Comparison of ENCODE assay signal across 2 cellular contexts in the genomic region with DNA sequence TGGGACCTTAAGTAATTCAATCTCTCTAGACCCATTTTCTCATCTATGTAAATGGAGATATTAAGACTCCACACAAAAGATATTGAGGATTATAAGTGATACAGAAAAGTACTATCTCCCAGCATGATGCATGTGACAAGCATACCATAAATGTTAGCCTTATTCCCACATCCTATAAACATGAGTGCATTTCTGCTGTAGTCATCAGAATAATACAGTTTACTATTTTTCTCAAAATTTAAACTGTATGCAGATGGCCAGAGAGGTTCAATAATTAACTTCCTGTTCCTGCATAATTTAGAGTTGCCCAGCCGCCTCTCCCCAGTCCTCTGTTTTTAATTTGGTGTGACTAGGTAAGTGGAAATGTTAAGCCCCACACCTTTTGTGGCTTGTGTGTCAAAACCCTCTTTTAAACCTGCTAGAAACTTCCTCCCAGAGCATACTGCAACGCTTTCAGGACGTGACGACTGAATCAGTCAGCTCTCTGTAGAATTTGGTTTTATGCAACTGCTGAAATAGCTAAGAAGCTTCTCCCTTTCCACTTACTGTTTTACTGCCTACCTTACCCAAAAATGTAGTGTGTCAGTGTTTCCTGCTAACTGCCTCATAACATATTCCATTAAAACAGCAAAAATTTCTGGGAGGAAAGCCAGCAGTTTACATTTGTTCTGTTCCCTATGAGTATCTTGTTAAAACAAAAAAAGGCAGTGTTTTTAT.
TF ChIP-seq lines count a peak whose summit lies in the region.

No MANE protein-coding gene starts in this region.

TF ChIP-seq in HepG2, 621 proteins besides CTCF, POLR2A, EP300 and RAD21:
- TF ChIP-seq E2F2 (CRISPR knock-in tag; IDR thresholded peaks at IDR 0.05; ENCODE audit: borderline replicate concordance) (no peak), MAFK (conservative IDR thresholded peaks at IDR 0.05 in 1 of 2, IDR thresholded peaks at IDR 0.05 in 1 of 2; ENCODE audit: low read length in 2 of 2) (peak; percentile 16 to 72; a peak in 2 of 4 replicates)
- TF ChIP-seq, protein P1, sequence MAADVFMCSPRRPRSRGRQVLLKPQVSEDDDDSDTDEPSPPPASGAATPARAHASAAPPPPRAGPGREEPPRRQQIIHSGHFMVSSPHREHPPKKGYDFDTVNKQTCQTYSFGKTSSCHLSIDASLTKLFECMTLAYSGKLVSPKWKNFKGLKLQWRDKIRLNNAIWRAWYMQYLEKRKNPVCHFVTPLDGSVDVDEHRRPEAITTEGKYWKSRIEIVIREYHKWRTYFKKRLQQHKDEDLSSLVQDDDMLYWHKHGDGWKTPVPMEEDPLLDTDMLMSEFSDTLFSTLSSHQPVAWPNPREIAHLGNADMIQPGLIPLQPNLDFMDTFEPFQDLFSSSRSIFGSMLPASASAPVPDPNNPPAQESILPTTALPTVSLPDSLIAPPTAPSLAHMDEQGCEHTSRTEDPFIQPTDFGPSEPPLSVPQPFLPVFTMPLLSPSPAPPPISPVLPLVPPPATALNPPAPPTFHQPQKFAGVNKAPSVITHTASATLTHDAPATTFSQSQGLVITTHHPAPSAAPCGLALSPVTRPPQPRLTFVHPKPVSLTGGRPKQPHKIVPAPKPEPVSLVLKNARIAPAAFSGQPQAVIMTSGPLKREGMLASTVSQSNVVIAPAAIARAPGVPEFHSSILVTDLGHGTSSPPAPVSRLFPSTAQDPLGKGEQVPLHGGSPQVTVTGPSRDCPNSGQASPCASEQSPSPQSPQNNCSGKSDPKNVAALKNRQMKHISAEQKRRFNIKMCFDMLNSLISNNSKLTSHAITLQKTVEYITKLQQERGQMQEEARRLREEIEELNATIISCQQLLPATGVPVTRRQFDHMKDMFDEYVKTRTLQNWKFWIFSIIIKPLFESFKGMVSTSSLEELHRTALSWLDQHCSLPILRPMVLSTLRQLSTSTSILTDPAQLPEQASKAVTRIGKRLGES (CRISPR knock-in tag; IDR thresholded peaks at IDR 0.05; ENCODE audit: borderline replicate concordance): no peak
- TF ChIP-seq, protein P2, sequence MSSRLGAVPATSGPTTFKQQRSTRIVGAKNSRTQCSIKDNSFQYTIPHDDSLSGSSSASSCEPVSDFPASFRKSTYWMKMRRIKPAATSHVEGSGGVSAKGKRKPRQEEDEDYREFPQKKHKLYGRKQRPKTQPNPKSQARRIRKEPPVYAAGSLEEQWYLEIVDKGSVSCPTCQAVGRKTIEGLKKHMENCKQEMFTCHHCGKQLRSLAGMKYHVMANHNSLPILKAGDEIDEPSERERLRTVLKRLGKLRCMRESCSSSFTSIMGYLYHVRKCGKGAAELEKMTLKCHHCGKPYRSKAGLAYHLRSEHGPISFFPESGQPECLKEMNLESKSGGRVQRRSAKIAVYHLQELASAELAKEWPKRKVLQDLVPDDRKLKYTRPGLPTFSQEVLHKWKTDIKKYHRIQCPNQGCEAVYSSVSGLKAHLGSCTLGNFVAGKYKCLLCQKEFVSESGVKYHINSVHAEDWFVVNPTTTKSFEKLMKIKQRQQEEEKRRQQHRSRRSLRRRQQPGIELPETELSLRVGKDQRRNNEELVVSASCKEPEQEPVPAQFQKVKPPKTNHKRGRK (CRISPR knock-in tag; IDR thresholded peaks at IDR 0.05): no peak

TF ChIP-seq in H1, 55 proteins besides CTCF, POLR2A, EP300 and RAD21:
- no peak for TF ChIP-seq KDM4A (IDR thresholded peaks at IDR 0.05; ENCODE audit: low read depth, low read length, severe bottlenecking)
- TF ChIP-seq CHD2 (IDR thresholded peaks at IDR 0.05; ENCODE audit: low read length): no peak
- no peak for TF ChIP-seq SIX5 (IDR thresholded peaks at IDR 0.05; ENCODE audit: low read depth, low read length)
- TF ChIP-seq RNF2 (IDR thresholded peaks at IDR 0.05; ENCODE audit: borderline replicate concordance, low read depth, low read length, missing control alignments, poor library complexity, severe bottlenecking): no peak
- no peak for TF ChIP-seq RFX5 (IDR thresholded peaks at IDR 0.05; ENCODE audit: borderline replicate concordance, low read depth, low read length)
- TF ChIP-seq KDM5A (IDR thresholded peaks at IDR 0.05; ENCODE audit: low read length): no peak
